ENCODE assay signal across 8 cellular contexts in the genomic region with DNA sequence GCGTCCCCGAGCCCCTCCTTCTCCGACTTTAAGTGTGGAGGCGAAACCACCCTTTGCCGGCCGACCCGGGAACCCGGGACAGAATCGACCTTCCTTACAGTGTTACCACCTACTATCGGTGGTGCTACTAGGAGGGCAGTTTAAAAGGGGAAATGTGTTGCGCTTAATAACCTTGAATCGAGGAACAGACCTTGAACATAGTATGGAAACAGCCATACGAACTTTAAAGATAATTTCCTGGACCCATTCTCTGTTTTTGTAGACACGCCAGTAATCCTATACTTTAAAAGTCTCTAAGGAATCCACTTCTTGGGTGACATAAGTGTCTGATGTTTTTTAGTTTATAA. TPM values are rescaled to one million over a fixed set of nuclear protein-coding genes. Genes with fewer than 3 reads are reported as not detected.
DNase-seq lines count a peak whose midpoint lies in the region; ATAC-seq and TF ChIP-seq lines count a peak whose summit lies in the region.

No MANE protein-coding gene starts in this region.

- peak overlapping the region; percentile 85 to 98 for H3K4me3 ChIP-seq in ascending aorta
- peak overlapping the region; percentile 98 to 99 for H3K4me3 ChIP-seq in left lung
- peak overlapping the region; percentile 91 to 94 for H3K4me3 ChIP-seq in testis

- no peaks in the 10 kb centered on the region for H3K9me3 Mint-ChIP-seq in activated CD4-positive, alpha-beta T cell treated with anti-CD3 and anti-CD28 coated beads, Interleukin-2, amount 10 ng/mL, durations not matched to agents 7 days and 5 days

- H3K27me3 ChIP-seq in ascending aorta (no peaks in the 10 kb centered on the region), left lung (no peaks in the 10 kb centered on the region), testis (no peaks in the 10 kb centered on the region)

- H3K4me3 Mint-ChIP-seq in activated CD4-positive, alpha-beta T cell treated with anti-CD3 and anti-CD28 coated beads, Interleukin-2, amount 10 ng/mL, durations not matched to agents 7 days and 5 days, result peak overlapping the region; percentile 94

- H3K36me3 Mint-ChIP-seq in activated CD4-positive, alpha-beta T cell treated with anti-CD3 and anti-CD28 coated beads, Interleukin-2, amount 10 ng/mL, durations not matched to agents 7 days and 5 days (ENCODE audit: low read depth), result peaks cover 10% of the 10 kb centered on the region

- CTCF ChIA-PET in activated CD4-positive, alpha-beta T cell treated with anti-CD3 and anti-CD28 coated beads, Interleukin-2, amount 10 ng/mL, durations not matched to agents 7 days and 5 days (lab: Charles Lee), result interaction anchor here (0.6 kb wide), 1 partner anchor 12 kb away, joined by 5 read pairs; no protein-coding TSS in a partner anchor

- DNase-seq in activated CD4-positive, alpha-beta T cell treated with anti-CD3 and anti-CD28 coated beads, Interleukin-2, amount 10 ng/mL, durations not matched to agents 7 days and 5 days, result no peak
- no peak for DNase-seq in activated CD4-positive, alpha-beta T cell treated with anti-CD3 and anti-CD28 coated beads, Interleukin-2, amount 50 U/mL, for 48 hours
- DNase-seq in ascending aorta (ENCODE audit: low spot score in 2 of 2) (no peak), left lung (no peak), testis (no peak), hepatic stellate cell (ENCODE audit: low spot score) (no peak), cortex of kidney (lab: John Stamatoyannopoulos, UW) (no peak), RKO (ENCODE audit: low spot score) (no peak)

- POLR2A ChIA-PET in activated CD4-positive, alpha-beta T cell treated with anti-CD3 and anti-CD28 coated beads, Interleukin-2, amount 10 ng/mL, durations not matched to agents 7 days and 5 days (lab: Charles Lee), result no interaction called here

- H3K4me1 ChIP-seq in ascending aorta, result peaks cover 4 to 16% of the 10 kb centered on the region in 2 donors
- peaks cover 0 to 31% of the 10 kb centered on the region in 2 donors for H3K4me1 ChIP-seq in left lung
- H3K4me1 ChIP-seq in testis, result peaks cover 21% of the 10 kb centered on the region

- intact Hi-C loops in ascending aorta (cut with DNase I) (loop anchor here (2.0 to 10.0 kb wide), 6 partner anchors 34 to 1318 kb away; a partner anchor contains a TSS), left lung (cut with DNase I) (no loop called here), testis (cut with DNase I; ENCODE audit: low total_unique reads) (loop anchor here (5.0 kb wide), 1 partner anchor 151 kb away; a partner anchor contains a TSS)

- H3K27me3 Mint-ChIP-seq in activated CD4-positive, alpha-beta T cell treated with anti-CD3 and anti-CD28 coated beads, Interleukin-2, amount 10 ng/mL, durations not matched to agents 7 days and 5 days, result no peaks in the 10 kb centered on the region

- H3K27ac ChIP-seq in ascending aorta (peak overlapping the region; percentile 92 to 95), left lung (peak overlapping the region; percentile 95 to 97), testis (peak overlapping the region; percentile 97 to 99)

- H3K27ac Mint-ChIP-seq in activated CD4-positive, alpha-beta T cell treated with anti-CD3 and anti-CD28 coated beads, Interleukin-2, amount 10 ng/mL, durations not matched to agents 7 days and 5 days, result peak overlapping the region; percentile 97

- WGBS in testis, 2 donors, result 1 to 4% methylated on average over 9 to 14 of the region's 14 CpGs

- peaks cover 0 to 11% of the 10 kb centered on the region in 2 donors for H3K36me3 ChIP-seq in ascending aorta
- H3K36me3 ChIP-seq in left lung, result peaks cover 0 to 9% of the 10 kb centered on the region in 2 donors
- no peaks in the 10 kb centered on the region for H3K36me3 ChIP-seq in testis (ENCODE audit: low read depth, missing control alignments)

- H3K4me1 Mint-ChIP-seq in activated CD4-positive, alpha-beta T cell treated with anti-CD3 and anti-CD28 coated beads, Interleukin-2, amount 10 ng/mL, durations not matched to agents 7 days and 5 days, result peaks cover 50% of the 10 kb centered on the region

- no peak for TF ChIP-seq CTCF in ascending aorta (IDR thresholded peaks at IDR 0.05)
- no peak for TF ChIP-seq CTCF in left lung (IDR thresholded peaks at IDR 0.05)
- no peak for TF ChIP-seq CTCF in testis (IDR thresholded peaks at IDR 0.05)

- TF ChIP-seq POLR2A in testis (IDR thresholded peaks at IDR 0.05), result no peak

- no peak for ATAC-seq in left lung

- H3K9me3 ChIP-seq in ascending aorta (no peaks in the 10 kb centered on the region), left lung (no peaks in the 10 kb centered on the region), testis (no peaks in the 10 kb centered on the region)

RNA-seq across cellular contexts. Expression of a gene that starts 1.5 kb away (rescaled TPM):
- total RNA-seq in activated CD4-positive, alpha-beta T cell treated with anti-CD3 and anti-CD28 coated beads, Interleukin-2, amount 10 ng/mL, durations not matched to agents 7 days and 5 days, result 10 to 100 TPM; 11.5 to 12.8 TPM
- total RNA-seq in ascending aorta (6.9 TPM), left lung (1 to 10 TPM; 9.3 to 9.8 TPM), testis (10 to 100 TPM; 47.2 to 47.3 TPM)
- polyA plus RNA-seq in testis (ENCODE audit: insufficient read depth, low read depth, low replicate concordance), result 38.0 TPM

Comparison
In these comparisons a context has a peak if more than half of its experiments do, and no peak if none do; other contexts are left out.
1. intact Hi-C loops: an anchor here in ascending aorta (2.0 to 10.0 kb wide) and testis (5.0 kb wide); none called in left lung.